Comparison of ENCODE assay signal across 1 cellular context in the genomic region with DNA sequence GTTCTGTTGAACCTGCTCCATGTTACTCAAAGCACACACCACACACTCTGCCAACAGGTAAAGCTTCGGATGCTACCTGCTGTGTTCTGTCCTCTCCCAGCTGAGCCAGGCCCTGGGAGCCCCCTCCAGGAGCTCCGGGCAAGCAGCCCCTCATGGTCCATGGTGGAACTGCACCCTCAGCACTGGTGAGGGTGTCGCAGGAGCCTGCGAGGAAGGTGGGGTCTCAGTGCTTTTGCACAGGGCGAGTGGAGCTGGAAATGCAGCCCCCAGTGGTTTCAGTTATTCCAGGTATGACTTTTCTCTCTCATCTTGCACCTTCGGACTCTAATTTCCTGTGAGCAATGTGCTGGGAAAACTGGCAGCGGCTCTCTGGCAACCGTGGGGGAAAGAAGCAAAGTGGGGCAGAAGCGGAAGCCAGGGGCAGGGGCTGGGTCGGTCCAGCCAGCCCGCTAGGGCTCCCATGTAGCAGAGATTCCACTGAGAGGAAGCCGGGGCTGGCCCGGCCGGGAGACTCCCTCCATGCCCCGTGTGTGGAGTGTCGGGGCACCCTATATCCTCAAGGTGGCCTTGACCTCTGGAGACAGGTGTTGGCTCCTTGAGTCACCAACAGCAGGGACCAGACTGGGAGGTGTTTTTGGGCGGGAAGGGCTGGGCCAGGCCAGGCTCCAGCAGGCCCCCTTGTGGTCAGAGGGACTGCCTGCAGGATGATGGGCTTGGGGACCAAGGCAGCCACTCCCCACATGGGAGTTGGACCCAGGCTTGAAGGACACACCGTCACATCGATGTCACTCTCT.
TF ChIP-seq lines count a peak whose summit lies in the region.

No MANE protein-coding gene starts in this region.

TF ChIP-seq in K562, 482 proteins besides CTCF, POLR2A, EP300 and RAD21 (continued from another document):
- TF ChIP-seq, protein P1, sequence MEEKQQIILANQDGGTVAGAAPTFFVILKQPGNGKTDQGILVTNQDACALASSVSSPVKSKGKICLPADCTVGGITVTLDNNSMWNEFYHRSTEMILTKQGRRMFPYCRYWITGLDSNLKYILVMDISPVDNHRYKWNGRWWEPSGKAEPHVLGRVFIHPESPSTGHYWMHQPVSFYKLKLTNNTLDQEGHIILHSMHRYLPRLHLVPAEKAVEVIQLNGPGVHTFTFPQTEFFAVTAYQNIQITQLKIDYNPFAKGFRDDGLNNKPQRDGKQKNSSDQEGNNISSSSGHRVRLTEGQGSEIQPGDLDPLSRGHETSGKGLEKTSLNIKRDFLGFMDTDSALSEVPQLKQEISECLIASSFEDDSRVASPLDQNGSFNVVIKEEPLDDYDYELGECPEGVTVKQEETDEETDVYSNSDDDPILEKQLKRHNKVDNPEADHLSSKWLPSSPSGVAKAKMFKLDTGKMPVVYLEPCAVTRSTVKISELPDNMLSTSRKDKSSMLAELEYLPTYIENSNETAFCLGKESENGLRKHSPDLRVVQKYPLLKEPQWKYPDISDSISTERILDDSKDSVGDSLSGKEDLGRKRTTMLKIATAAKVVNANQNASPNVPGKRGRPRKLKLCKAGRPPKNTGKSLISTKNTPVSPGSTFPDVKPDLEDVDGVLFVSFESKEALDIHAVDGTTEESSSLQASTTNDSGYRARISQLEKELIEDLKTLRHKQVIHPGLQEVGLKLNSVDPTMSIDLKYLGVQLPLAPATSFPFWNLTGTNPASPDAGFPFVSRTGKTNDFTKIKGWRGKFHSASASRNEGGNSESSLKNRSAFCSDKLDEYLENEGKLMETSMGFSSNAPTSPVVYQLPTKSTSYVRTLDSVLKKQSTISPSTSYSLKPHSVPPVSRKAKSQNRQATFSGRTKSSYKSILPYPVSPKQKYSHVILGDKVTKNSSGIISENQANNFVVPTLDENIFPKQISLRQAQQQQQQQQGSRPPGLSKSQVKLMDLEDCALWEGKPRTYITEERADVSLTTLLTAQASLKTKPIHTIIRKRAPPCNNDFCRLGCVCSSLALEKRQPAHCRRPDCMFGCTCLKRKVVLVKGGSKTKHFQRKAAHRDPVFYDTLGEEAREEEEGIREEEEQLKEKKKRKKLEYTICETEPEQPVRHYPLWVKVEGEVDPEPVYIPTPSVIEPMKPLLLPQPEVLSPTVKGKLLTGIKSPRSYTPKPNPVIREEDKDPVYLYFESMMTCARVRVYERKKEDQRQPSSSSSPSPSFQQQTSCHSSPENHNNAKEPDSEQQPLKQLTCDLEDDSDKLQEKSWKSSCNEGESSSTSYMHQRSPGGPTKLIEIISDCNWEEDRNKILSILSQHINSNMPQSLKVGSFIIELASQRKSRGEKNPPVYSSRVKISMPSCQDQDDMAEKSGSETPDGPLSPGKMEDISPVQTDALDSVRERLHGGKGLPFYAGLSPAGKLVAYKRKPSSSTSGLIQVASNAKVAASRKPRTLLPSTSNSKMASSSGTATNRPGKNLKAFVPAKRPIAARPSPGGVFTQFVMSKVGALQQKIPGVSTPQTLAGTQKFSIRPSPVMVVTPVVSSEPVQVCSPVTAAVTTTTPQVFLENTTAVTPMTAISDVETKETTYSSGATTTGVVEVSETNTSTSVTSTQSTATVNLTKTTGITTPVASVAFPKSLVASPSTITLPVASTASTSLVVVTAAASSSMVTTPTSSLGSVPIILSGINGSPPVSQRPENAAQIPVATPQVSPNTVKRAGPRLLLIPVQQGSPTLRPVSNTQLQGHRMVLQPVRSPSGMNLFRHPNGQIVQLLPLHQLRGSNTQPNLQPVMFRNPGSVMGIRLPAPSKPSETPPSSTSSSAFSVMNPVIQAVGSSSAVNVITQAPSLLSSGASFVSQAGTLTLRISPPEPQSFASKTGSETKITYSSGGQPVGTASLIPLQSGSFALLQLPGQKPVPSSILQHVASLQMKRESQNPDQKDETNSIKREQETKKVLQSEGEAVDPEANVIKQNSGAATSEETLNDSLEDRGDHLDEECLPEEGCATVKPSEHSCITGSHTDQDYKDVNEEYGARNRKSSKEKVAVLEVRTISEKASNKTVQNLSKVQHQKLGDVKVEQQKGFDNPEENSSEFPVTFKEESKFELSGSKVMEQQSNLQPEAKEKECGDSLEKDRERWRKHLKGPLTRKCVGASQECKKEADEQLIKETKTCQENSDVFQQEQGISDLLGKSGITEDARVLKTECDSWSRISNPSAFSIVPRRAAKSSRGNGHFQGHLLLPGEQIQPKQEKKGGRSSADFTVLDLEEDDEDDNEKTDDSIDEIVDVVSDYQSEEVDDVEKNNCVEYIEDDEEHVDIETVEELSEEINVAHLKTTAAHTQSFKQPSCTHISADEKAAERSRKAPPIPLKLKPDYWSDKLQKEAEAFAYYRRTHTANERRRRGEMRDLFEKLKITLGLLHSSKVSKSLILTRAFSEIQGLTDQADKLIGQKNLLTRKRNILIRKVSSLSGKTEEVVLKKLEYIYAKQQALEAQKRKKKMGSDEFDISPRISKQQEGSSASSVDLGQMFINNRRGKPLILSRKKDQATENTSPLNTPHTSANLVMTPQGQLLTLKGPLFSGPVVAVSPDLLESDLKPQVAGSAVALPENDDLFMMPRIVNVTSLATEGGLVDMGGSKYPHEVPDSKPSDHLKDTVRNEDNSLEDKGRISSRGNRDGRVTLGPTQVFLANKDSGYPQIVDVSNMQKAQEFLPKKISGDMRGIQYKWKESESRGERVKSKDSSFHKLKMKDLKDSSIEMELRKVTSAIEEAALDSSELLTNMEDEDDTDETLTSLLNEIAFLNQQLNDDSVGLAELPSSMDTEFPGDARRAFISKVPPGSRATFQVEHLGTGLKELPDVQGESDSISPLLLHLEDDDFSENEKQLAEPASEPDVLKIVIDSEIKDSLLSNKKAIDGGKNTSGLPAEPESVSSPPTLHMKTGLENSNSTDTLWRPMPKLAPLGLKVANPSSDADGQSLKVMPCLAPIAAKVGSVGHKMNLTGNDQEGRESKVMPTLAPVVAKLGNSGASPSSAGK (IDR thresholded peaks at IDR 0.05): peak; percentile 29; the same call in 1 of the 2 replicates
- no peak for TF ChIP-seq KLF10 (CRISPR knock-in tag; IDR thresholded peaks at IDR 0.05)
- TF ChIP-seq SMC3 (conservative IDR thresholded peaks at IDR 0.05; ENCODE audit: insufficient read depth, low read depth, low read length): peak; percentile 33; the same call in 1 of the 2 replicates
- TF ChIP-seq L3MBTL2 (IDR thresholded peaks at IDR 0.05): peak; percentile 39; the same call in 1 of the 2 replicates
- TF ChIP-seq RB1 (IDR thresholded peaks at IDR 0.05; ENCODE audit: low read depth): peak; percentile 93
